In genomic region chr6:31825553-31825952, GRCh38 we compare ENCODE assay signal across 1 cellular context.
TF ChIP-seq lines count a peak whose summit lies in the region.

No MANE protein-coding gene starts in this region.

TF ChIP-seq in H1, 55 proteins besides CTCF, POLR2A, EP300 and RAD21:
- TF ChIP-seq SP4 (IDR thresholded peaks at IDR 0.05; ENCODE audit: low read length) (no peak), BRCA1 (IDR thresholded peaks at IDR 0.05; ENCODE audit: low read depth, low read length) (no peak), ATF2 (IDR thresholded peaks at IDR 0.05; ENCODE audit: low read length) (no peak), SAP30 (IDR thresholded peaks at IDR 0.05; ENCODE audit: insufficient read depth, insufficient replicate concordance, low read length) (no peak), KDM5A (IDR thresholded peaks at IDR 0.05; ENCODE audit: low read length) (no peak), HDAC2 (IDR thresholded peaks at IDR 0.05; ENCODE audit: borderline replicate concordance in 1 of 2, low read depth in 2 of 2, low read length in 2 of 2) (no peak), JUN (IDR thresholded peaks at IDR 0.05; ENCODE audit: low read depth, low read length) (no peak), SP2 (IDR thresholded peaks at IDR 0.05; ENCODE audit: low read length) (no peak), EGR1 (IDR thresholded peaks at IDR 0.05; ENCODE audit: borderline replicate concordance, low read depth, low read length) (no peak)
- TF ChIP-seq, protein P1, sequence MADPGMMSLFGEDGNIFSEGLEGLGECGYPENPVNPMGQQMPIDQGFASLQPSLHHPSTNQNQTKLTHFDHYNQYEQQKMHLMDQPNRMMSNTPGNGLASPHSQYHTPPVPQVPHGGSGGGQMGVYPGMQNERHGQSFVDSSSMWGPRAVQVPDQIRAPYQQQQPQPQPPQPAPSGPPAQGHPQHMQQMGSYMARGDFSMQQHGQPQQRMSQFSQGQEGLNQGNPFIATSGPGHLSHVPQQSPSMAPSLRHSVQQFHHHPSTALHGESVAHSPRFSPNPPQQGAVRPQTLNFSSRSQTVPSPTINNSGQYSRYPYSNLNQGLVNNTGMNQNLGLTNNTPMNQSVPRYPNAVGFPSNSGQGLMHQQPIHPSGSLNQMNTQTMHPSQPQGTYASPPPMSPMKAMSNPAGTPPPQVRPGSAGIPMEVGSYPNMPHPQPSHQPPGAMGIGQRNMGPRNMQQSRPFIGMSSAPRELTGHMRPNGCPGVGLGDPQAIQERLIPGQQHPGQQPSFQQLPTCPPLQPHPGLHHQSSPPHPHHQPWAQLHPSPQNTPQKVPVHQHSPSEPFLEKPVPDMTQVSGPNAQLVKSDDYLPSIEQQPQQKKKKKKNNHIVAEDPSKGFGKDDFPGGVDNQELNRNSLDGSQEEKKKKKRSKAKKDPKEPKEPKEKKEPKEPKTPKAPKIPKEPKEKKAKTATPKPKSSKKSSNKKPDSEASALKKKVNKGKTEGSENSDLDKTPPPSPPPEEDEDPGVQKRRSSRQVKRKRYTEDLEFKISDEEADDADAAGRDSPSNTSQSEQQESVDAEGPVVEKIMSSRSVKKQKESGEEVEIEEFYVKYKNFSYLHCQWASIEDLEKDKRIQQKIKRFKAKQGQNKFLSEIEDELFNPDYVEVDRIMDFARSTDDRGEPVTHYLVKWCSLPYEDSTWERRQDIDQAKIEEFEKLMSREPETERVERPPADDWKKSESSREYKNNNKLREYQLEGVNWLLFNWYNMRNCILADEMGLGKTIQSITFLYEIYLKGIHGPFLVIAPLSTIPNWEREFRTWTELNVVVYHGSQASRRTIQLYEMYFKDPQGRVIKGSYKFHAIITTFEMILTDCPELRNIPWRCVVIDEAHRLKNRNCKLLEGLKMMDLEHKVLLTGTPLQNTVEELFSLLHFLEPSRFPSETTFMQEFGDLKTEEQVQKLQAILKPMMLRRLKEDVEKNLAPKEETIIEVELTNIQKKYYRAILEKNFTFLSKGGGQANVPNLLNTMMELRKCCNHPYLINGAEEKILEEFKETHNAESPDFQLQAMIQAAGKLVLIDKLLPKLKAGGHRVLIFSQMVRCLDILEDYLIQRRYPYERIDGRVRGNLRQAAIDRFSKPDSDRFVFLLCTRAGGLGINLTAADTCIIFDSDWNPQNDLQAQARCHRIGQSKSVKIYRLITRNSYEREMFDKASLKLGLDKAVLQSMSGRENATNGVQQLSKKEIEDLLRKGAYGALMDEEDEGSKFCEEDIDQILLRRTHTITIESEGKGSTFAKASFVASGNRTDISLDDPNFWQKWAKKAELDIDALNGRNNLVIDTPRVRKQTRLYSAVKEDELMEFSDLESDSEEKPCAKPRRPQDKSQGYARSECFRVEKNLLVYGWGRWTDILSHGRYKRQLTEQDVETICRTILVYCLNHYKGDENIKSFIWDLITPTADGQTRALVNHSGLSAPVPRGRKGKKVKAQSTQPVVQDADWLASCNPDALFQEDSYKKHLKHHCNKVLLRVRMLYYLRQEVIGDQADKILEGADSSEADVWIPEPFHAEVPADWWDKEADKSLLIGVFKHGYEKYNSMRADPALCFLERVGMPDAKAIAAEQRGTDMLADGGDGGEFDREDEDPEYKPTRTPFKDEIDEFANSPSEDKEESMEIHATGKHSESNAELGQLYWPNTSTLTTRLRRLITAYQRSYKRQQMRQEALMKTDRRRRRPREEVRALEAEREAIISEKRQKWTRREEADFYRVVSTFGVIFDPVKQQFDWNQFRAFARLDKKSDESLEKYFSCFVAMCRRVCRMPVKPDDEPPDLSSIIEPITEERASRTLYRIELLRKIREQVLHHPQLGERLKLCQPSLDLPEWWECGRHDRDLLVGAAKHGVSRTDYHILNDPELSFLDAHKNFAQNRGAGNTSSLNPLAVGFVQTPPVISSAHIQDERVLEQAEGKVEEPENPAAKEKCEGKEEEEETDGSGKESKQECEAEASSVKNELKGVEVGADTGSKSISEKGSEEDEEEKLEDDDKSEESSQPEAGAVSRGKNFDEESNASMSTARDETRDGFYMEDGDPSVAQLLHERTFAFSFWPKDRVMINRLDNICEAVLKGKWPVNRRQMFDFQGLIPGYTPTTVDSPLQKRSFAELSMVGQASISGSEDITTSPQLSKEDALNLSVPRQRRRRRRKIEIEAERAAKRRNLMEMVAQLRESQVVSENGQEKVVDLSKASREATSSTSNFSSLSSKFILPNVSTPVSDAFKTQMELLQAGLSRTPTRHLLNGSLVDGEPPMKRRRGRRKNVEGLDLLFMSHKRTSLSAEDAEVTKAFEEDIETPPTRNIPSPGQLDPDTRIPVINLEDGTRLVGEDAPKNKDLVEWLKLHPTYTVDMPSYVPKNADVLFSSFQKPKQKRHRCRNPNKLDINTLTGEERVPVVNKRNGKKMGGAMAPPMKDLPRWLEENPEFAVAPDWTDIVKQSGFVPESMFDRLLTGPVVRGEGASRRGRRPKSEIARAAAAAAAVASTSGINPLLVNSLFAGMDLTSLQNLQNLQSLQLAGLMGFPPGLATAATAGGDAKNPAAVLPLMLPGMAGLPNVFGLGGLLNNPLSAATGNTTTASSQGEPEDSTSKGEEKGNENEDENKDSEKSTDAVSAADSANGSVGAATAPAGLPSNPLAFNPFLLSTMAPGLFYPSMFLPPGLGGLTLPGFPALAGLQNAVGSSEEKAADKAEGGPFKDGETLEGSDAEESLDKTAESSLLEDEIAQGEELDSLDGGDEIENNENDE (IDR thresholded peaks at IDR 0.05; ENCODE audit: insufficient replicate concordance, low read length) = no peak
- TF ChIP-seq, protein P2, sequence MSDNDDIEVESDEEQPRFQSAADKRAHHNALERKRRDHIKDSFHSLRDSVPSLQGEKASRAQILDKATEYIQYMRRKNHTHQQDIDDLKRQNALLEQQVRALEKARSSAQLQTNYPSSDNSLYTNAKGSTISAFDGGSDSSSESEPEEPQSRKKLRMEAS (IDR thresholded peaks at IDR 0.05) = no peak
